8 cellular contexts compared by ENCODE assay signal in genomic region chrX:55135171-55135570, GRCh38. TPM values are rescaled to one million over a fixed set of nuclear protein-coding genes. Genes with fewer than 3 reads are reported as not detected.
DNase-seq lines count a peak whose midpoint lies in the region; ATAC-seq lines count a peak whose summit lies in the region.

No MANE protein-coding gene starts in this region.

- no peaks in the 10 kb centered on the region for H3K36me3 Mint-ChIP-seq in activated naive CD8-positive, alpha-beta T cell treated with anti-CD3 and anti-CD28 coated beads, Interleukin-2, amount 10 ng/mL, durations not matched to agents 7 days and 5 days
- H3K36me3 Mint-ChIP-seq in immature natural killer cell: no peaks in the 10 kb centered on the region

- no peak overlapping the region for H3K27ac Mint-ChIP-seq in activated naive CD8-positive, alpha-beta T cell treated with anti-CD3 and anti-CD28 coated beads, Interleukin-2, amount 10 ng/mL, durations not matched to agents 7 days and 5 days
- peak overlapping the region in 1 of 6 donors; percentile 8 for H3K27ac Mint-ChIP-seq in immature natural killer cell

- peaks cover 3% of the 10 kb centered on the region for H3K27me3 Mint-ChIP-seq in activated naive CD8-positive, alpha-beta T cell treated with anti-CD3 and anti-CD28 coated beads, Interleukin-2, amount 10 ng/mL, durations not matched to agents 7 days and 5 days
- peaks cover 1 to 4% (median 3%) of the 10 kb centered on the region in 3 donors for H3K27me3 Mint-ChIP-seq in immature natural killer cell (ENCODE audit: low read depth in 3 of 3)

- DNase-seq in activated gamma-delta T cell treated with Interleukin-2 at 50 U/mL for 16 hours (peak; percentile 9), activated gamma-delta T cell (lab: John Stamatoyannopoulos, UW) (no peak), NCI-H82 treated with DMSO at 0.1 percent for 48 hours (lab: John Stamatoyannopoulos, UW; ENCODE audit: unreplicated experiment) (peak; percentile 0), immature natural killer cell (peak; percentile 5 to 23 (median 17))
- DNase-seq in activated naive CD8-positive, alpha-beta T cell treated with anti-CD3 and anti-CD28 coated beads, Interleukin-2, amount 10 ng/mL, durations not matched to agents 7 days and 5 days: peak; percentile 23
- peak; percentile 6 to 11 for DNase-seq in stimulated activated CD4-positive, alpha-beta T cell treated with anti-CD3 and anti-CD28 coated beads, Interleukin-2, amount 100 ng/mL, for 48 hours

- no peak overlapping the region for H3K4me3 Mint-ChIP-seq in activated naive CD8-positive, alpha-beta T cell treated with anti-CD3 and anti-CD28 coated beads, Interleukin-2, amount 10 ng/mL, durations not matched to agents 7 days and 5 days
- H3K4me3 Mint-ChIP-seq in immature natural killer cell: no peak overlapping the region

- POLR2A ChIA-PET in activated naive CD8-positive, alpha-beta T cell treated with anti-CD3 and anti-CD28 coated beads, Interleukin-2, amount 10 ng/mL, durations not matched to agents 7 days and 5 days (lab: Charles Lee): no interaction called here

- H3K9me3 Mint-ChIP-seq in activated naive CD8-positive, alpha-beta T cell treated with anti-CD3 and anti-CD28 coated beads, Interleukin-2, amount 10 ng/mL, durations not matched to agents 7 days and 5 days: no peaks in the 10 kb centered on the region
- H3K9me3 Mint-ChIP-seq in immature natural killer cell: no peaks in the 10 kb centered on the region

- ATAC-seq in activated naive CD8-positive, alpha-beta T cell treated with anti-CD3 and anti-CD28 coated beads, Interleukin-2, amount 10 ng/mL, durations not matched to agents 7 days and 5 days (ENCODE audit: low read depth): no peak
- ATAC-seq in HG03039 (IDR thresholded peaks at IDR 0.05; ENCODE audit: unreplicated experiment): no peak
- no peak for ATAC-seq in GM21529 (IDR thresholded peaks at IDR 0.05; ENCODE audit: unreplicated experiment)

- H3K4me1 Mint-ChIP-seq in activated naive CD8-positive, alpha-beta T cell treated with anti-CD3 and anti-CD28 coated beads, Interleukin-2, amount 10 ng/mL, durations not matched to agents 7 days and 5 days: no peaks in the 10 kb centered on the region
- H3K4me1 Mint-ChIP-seq in immature natural killer cell: no peaks in the 10 kb centered on the region

RNA-seq across cellular contexts. Expression of gene PAGE2, which starts 46.4 kb away (rescaled TPM):
- total RNA-seq in activated naive CD8-positive, alpha-beta T cell treated with anti-CD3 and anti-CD28 coated beads, Interleukin-2, amount 10 ng/mL, durations not matched to agents 7 days and 5 days: not detected
- polyA plus RNA-seq in immature natural killer cell: not detected
